ENCODE assay signal across 8 cellular contexts in the genomic region with DNA sequence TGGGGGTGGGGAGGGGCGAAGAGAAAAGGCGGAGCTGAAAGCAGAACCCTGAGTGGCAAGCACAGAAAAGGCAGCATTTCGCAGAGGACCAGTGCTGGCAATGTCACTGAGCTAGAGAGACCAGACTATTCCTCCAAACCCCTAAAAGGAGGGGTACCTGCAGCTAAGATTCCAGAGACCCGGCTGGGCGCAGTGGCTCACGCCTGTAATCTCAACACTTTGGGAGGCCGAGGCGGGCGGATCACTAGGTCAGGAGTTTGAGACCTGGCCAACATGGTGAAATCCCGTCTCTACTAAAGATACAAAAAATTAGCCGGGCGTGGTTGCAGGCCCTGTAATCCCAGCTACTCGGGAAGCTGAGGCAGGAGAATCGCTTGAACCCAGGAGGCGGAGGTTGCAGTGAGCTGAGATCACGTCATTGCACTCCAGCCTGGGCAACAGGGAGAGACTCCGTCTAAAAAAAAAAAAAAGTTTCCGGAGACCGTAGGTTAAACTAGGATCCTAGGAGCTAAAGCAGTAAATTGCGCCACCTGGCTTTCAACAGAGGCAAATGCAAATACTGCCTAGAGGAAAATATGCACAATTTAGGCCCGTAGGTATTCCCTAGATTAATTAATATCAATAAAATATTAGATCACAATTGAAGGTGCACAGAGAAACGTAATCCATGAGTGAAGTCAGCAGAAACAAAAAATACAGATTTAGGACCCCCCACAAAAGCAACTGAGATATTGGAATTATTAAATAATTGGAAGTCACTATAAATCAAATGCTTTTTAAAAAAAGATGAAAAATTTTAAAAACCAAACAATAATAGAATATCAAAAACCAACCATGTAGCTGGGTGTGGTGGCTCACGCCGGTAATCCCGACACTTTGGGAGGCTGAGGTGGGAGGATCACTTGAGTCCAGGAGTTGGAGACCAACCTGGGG. TPM values are rescaled to one million over a fixed set of nuclear protein-coding genes. Genes with fewer than 3 reads are reported as not detected.
DNase-seq lines count a peak whose midpoint lies in the region; ATAC-seq, FAIRE-seq and TF ChIP-seq lines count a peak whose summit lies in the region.

No MANE protein-coding gene starts in this region.

- DNase-seq in COLO668 (lab: John Stamatoyannopoulos, UW; ENCODE audit: unreplicated experiment) (peak; percentile 24), HFF-Myc (ENCODE audit: extremely low read depth, low read depth) (peak; percentile 56), NCI-H524 (lab: John Stamatoyannopoulos, UW) (peak; percentile 48 to 77), mucosa of descending colon (peak in 2 of 3 donors; percentile 48 to 54), urothelium cell line (ENCODE audit: low spot score) (peak; percentile 77), mesenteric fat pad (ENCODE audit: low spot score) (no peak)
- peak; percentile 56 for DNase-seq in activated CD4-positive, alpha-beta T cell treated with anti-CD3 and anti-CD28 coated beads for 48 hours

- no peaks in the 10 kb centered on the region for H3K36me3 ChIP-seq in mucosa of descending colon (ENCODE audit: low read depth)

- TF ChIP-seq CTCF in HFF-Myc (IDR thresholded peaks at IDR 0.05; ENCODE audit: low read depth, low read length, missing control alignments), result peak; percentile 82
- TF ChIP-seq CTCF in mucosa of descending colon (IDR thresholded peaks at IDR 0.05), result peak; percentile 59

- H3K9me3 ChIP-seq in mucosa of descending colon, result no peaks in the 10 kb centered on the region

- H3K4me3 ChIP-seq in HFF-Myc (replicated peaks; ENCODE audit: low read depth, low read length) (no peak overlapping the region), mucosa of descending colon (no peak overlapping the region)

- H3K4me1 ChIP-seq in mucosa of descending colon (ENCODE audit: low read depth), result peaks cover 11% of the 10 kb centered on the region

- peak; percentile 58 for FAIRE-seq in endometrium (lab: Jason Lieb, UNC)
- FAIRE-seq in urothelium cell line (lab: Jason Lieb, UNC), result no peak

- intact Hi-C loops in mucosa of descending colon (cut with DNase I, micrococcal nuclease), result no loop called here

- peak; percentile 88 for ATAC-seq in mucosa of descending colon

RNA-seq across cellular contexts. Expression of a gene that starts 4.9 kb away (rescaled TPM):
- total RNA-seq in mucosa of descending colon (1 to 10 TPM in 1 of 3 donors, under 1 TPM in 2; 0.52 to 1.2 (median 0.92) TPM), mesenteric fat pad (1.0 TPM)

RNA-seq across cellular contexts. Expression of a gene that starts 19.5 kb away (rescaled TPM):
- total RNA-seq in mucosa of descending colon (10 to 100 TPM; 39.5 to 49.0 (median 41.9) TPM), mesenteric fat pad (61.9 TPM)

RNA-seq across cellular contexts. Expression of a gene that starts 21.1 kb away (rescaled TPM):
- total RNA-seq in mucosa of descending colon, result under 1 TPM in 1 of 3 donors, not detected in 2; 0.43 TPM
- total RNA-seq in mesenteric fat pad, result not detected

RNA-seq across cellular contexts. Expression of a gene that starts 28.1 kb away (rescaled TPM):
- total RNA-seq in mucosa of descending colon, result under 1 TPM in 1 of 3 donors, not detected in 2; 0.47 TPM
- total RNA-seq in mesenteric fat pad, result not detected

RNA-seq across cellular contexts. Expression of a gene that starts 40.5 kb away (rescaled TPM):
- total RNA-seq in mucosa of descending colon (under 1 TPM in 1 of 3 donors, not detected in 2; 0.12 TPM), mesenteric fat pad (not detected)
